ENCODE assay signal across 1 cellular context in genomic region chr4:25863906-25864418, GRCh38.
TF ChIP-seq lines count a peak whose summit lies in the region.

No MANE protein-coding gene starts in this region.

TF ChIP-seq in HCT116, 20 proteins besides CTCF, POLR2A, EP300 and RAD21 (continued from another document):
- TF ChIP-seq REST (IDR thresholded peaks at IDR 0.05; ENCODE audit: low read depth) (no peak), SIN3A (IDR thresholded peaks at IDR 0.05; ENCODE audit: low read depth) (no peak), ATF3 (IDR thresholded peaks at IDR 0.05) (no peak), POLR2AphosphoS5 (IDR thresholded peaks at IDR 0.05; ENCODE audit: low read depth, low read length) (no peak), YY1 (IDR thresholded peaks at IDR 0.05; ENCODE audit: extremely low read depth, insufficient replicate concordance, low read depth, low read length) (no peak), EGR1 (IDR thresholded peaks at IDR 0.05; ENCODE audit: low read depth) (no peak), ZNF274 (IDR thresholded peaks at IDR 0.05; ENCODE audit: low read depth, low read length) (no peak), CEBPB (IDR thresholded peaks at IDR 0.05; ENCODE audit: low read depth) (no peak), JUND (IDR thresholded peaks at IDR 0.05) (no peak), SP1 (IDR thresholded peaks at IDR 0.05; ENCODE audit: low read depth) (no peak), TCF7L2 (IDR thresholded peaks at IDR 0.05; ENCODE audit: borderline replicate concordance, extremely low read depth, insufficient read depth, insufficient read length) (no peak)
